ENCODE assay signal across 1 cellular context in genomic region chr9:27560457-27560856, GRCh38.
TF ChIP-seq lines count a peak whose summit lies in the region.

No MANE protein-coding gene starts in this region.

TF ChIP-seq in HepG2, 621 proteins besides CTCF, POLR2A, EP300 and RAD21:
- TF ChIP-seq CEBPZ (IDR thresholded peaks at IDR 0.05; ENCODE audit: low read length) (no peak), PHB2 (IDR thresholded peaks at IDR 0.05; ENCODE audit: partially characterized antibody) (no peak), PRDM10 (CRISPR knock-in tag; IDR thresholded peaks at IDR 0.05; ENCODE audit: low read depth) (no peak), SIN3A (IDR thresholded peaks at IDR 0.05; ENCODE audit: borderline replicate concordance, low read depth, low read length) (no peak), TCF12 (IDR thresholded peaks at IDR 0.05) (no peak), TCF12 (CRISPR knock-in tag; IDR thresholded peaks at IDR 0.05) (no peak), TERF1 (CRISPR knock-in tag; IDR thresholded peaks at IDR 0.05) (no peak), MED13 (CRISPR knock-in tag; IDR thresholded peaks at IDR 0.05) (no peak), MYC (CRISPR knock-in tag; IDR thresholded peaks at IDR 0.05; ENCODE audit: borderline replicate concordance) (no peak), ARHGAP35 (CRISPR knock-in tag; IDR thresholded peaks at IDR 0.05; ENCODE audit: borderline replicate concordance) (no peak)
